9 cellular contexts compared by ENCODE assay signal in the genomic region with DNA sequence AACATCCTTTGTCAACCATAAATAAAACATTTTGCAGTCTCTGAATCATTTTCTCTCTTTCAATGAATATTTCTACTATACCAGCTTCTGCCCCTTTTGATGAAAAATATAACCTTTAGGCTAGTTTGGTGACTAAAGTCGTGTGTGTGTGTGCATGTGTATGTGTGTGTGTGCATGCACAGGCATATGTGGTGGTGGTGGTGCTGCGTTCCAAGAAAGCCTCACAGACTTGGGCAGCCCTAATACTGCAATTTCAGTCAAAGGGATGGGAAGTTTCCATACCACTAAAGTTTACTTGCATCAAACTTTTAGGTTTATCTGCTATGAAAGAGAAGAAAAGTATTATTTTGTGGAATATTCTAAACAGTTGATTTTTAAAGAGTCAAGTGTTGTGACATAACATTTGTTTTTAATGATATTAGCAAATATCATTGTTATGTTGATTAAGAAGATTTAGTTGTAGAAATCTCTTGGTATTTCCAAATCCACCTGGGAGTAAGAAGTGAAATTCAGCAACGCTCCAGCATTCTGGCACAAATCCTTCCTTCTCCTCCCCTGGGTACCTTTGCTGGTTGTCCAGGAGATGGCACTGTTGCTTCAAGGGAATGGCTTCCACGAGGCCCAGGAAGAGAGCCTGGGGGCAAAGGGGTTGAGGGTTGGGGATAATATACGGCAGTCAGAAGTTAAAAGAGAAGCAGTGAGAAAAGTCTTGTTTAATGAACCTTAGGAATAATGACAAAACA. TPM values are rescaled to one million over a fixed set of nuclear protein-coding genes. Genes with fewer than 3 reads are reported as not detected.
DNase-seq lines count a peak whose midpoint lies in the region; ATAC-seq, FAIRE-seq and TF ChIP-seq lines count a peak whose summit lies in the region.
"Had no signal": no experiment of that assay in that cellular context is flagged by ENCODE, and none has a peak within 500 bp of the region (broad histone marks: within the 10 kb centered on the region; RNA-seq: fewer than 3 reads in every experiment).

No MANE protein-coding gene starts in this region.

- no peak overlapping the region for H4K8ac ChIP-seq in H9 (replicated peaks; ENCODE audit: insufficient read length, low read depth, low read length)

- H3F3A ChIP-seq in SU-DHL-6 (ENCODE audit: insufficient read depth) (no peaks in the 10 kb centered on the region), neural progenitor cell (ENCODE audit: low read depth) (peaks cover 3% of the 10 kb centered on the region)

- peaks cover 3 to 4% of the 10 kb centered on the region in 2 experiments; a peak in 3 of 4 replicates for H3K4me1 Mint-ChIP-seq in H9
- peaks cover 13% of the 10 kb centered on the region for H3K4me1 Mint-ChIP-seq in neural progenitor cell

- no peak overlapping the region for H2AFZ ChIP-seq in H9 (ENCODE audit: low read length)
- H2AFZ ChIP-seq in SU-DHL-6 (ENCODE audit: low read depth, low read length, severe bottlenecking) = no peak overlapping the region
- H2AFZ ChIP-seq in neural progenitor cell (replicated peaks) = no peak overlapping the region

- H3K36me3 ChIP-seq in SU-DHL-6 (ENCODE audit: low read length) (no peaks in the 10 kb centered on the region), neural progenitor cell (no peaks in the 10 kb centered on the region)

- no peak overlapping the region for H2BK15ac ChIP-seq in H9 (ENCODE audit: low read depth, low read length)

- no peaks in the 10 kb centered on the region for H3K36me3 Mint-ChIP-seq in H9 (ENCODE audit: insufficient read depth in 1 of 3, low read depth in 3 of 3)
- no peaks in the 10 kb centered on the region for H3K36me3 Mint-ChIP-seq in neural progenitor cell

- no peak overlapping the region for H3K4me3 ChIP-seq in SU-DHL-6 (ENCODE audit: insufficient read depth, low read length, poor library complexity, severe bottlenecking)
- no peak overlapping the region for H3K4me3 ChIP-seq in fibroblast of villous mesenchyme (ENCODE audit: low read depth, low read length)
- no peak overlapping the region for H3K4me3 ChIP-seq in neural progenitor cell

- no peaks in the 10 kb centered on the region for H4K20me1 ChIP-seq in H9 (ENCODE audit: control insufficient read depth, insufficient read depth, insufficient read length)
- H4K20me1 ChIP-seq in SU-DHL-6 (ENCODE audit: low read depth, low read length) = no peaks in the 10 kb centered on the region
- no peaks in the 10 kb centered on the region for H4K20me1 ChIP-seq in neural progenitor cell (ENCODE audit: low read depth)

- no peak overlapping the region for H3K9ac ChIP-seq in H9 (ENCODE audit: extremely low read depth, insufficient read length, low read length)
- H3K9ac ChIP-seq in SU-DHL-6 (ENCODE audit: low read length) = no peak overlapping the region
- H3K9ac ChIP-seq in neural progenitor cell = no peak overlapping the region

- H2BK5ac ChIP-seq in H9 (ENCODE audit: insufficient read length, low read length) = no peak overlapping the region

- H3K9me3 ChIP-seq in H9 (ENCODE audit: control insufficient read depth, low read depth, low read length) = no peaks in the 10 kb centered on the region
- no peaks in the 10 kb centered on the region for H3K9me3 ChIP-seq in SU-DHL-6 (ENCODE audit: insufficient read depth, low read length)
- no peaks in the 10 kb centered on the region for H3K9me3 ChIP-seq in neural progenitor cell (ENCODE audit: low read depth)

- no peaks in the 10 kb centered on the region; the same call in none of the 2 replicates for H3K27me3 Mint-ChIP-seq in H9 (ENCODE audit: low read depth)
- H3K27me3 Mint-ChIP-seq in neural progenitor cell (ENCODE audit: insufficient read depth, low read depth) = no peaks in the 10 kb centered on the region

- no peak overlapping the region for H3K18ac ChIP-seq in H9 (ENCODE audit: insufficient read length, low read depth, low read length)

- H2AK5ac ChIP-seq in H9 (ENCODE audit: insufficient read length, low read length) = no peak overlapping the region

- no peak overlapping the region for H4K91ac ChIP-seq in H9 (ENCODE audit: insufficient read length, low read depth, low read length)

- H3K4me2 ChIP-seq in H9 (ENCODE audit: insufficient read depth, insufficient read length, low read length) = no peak overlapping the region
- no peak overlapping the region for H3K4me2 ChIP-seq in SU-DHL-6 (ENCODE audit: low read depth, low read length, poor library complexity, severe bottlenecking)
- H3K4me2 ChIP-seq in neural progenitor cell = no peak overlapping the region

- H3K9me2 ChIP-seq in SU-DHL-6 (replicated peaks; ENCODE audit: insufficient read depth, low read length) = no peaks in the 10 kb centered on the region

- DNase-seq in H9 = peak; percentile 75
- peak; percentile 82 for DNase-seq in NCI-H1092 treated with DMSO at 0.1 percent for 48 hours (lab: John Stamatoyannopoulos, UW)
- peak; percentile 54 for DNase-seq in fibroblast of villous mesenchyme (ENCODE audit: low read depth)
- DNase-seq in neural progenitor cell (ENCODE audit: low spot score) = peak; percentile 81
- DNase-seq in stimulated activated CD4-positive, alpha-beta T cell treated with anti-CD3 and anti-CD28 coated beads, Interleukin-15, amount 100 ng/mL, for 24 hours = no peak

- no peak overlapping the region for H3T11ph ChIP-seq in H9 (ENCODE audit: low read length)

- no peak overlapping the region for H2BK20ac ChIP-seq in H9 (ENCODE audit: low read depth, low read length, poor library complexity, severe bottlenecking)

- no peak overlapping the region for H3K56ac ChIP-seq in H9 (ENCODE audit: insufficient read length, low read depth, low read length)

- no peak overlapping the region for H3K4ac ChIP-seq in H9 (ENCODE audit: low read depth, low read length)

- H3K23me2 ChIP-seq in H9 (ENCODE audit: insufficient read length, low read depth, low read length, poor library complexity, severe bottlenecking) = no peaks in the 10 kb centered on the region

- H2BK12ac ChIP-seq in H9 (ENCODE audit: insufficient read length, low read depth, low read length) = no peak overlapping the region

- no peak for ATAC-seq in GM21367 (IDR thresholded peaks at IDR 0.05; ENCODE audit: unreplicated experiment)

- TF ChIP-seq CTCF in H9 (conservative IDR thresholded peaks at IDR 0.05) = peak; percentile 91
- TF ChIP-seq CTCF in SU-DHL-6 (IDR thresholded peaks at IDR 0.05; ENCODE audit: insufficient read depth, low read length, poor library complexity, severe bottlenecking) = peak; percentile 90
- peak; percentile 93 for TF ChIP-seq CTCF in fibroblast of villous mesenchyme (IDR thresholded peaks at IDR 0.05; ENCODE audit: insufficient read depth, low read depth, low read length)
- peak; percentile 96 for TF ChIP-seq CTCF in neural progenitor cell (IDR thresholded peaks at IDR 0.05)

- H3K9me3 Mint-ChIP-seq in H9 (no peaks in the 10 kb centered on the region), neural progenitor cell (no peaks in the 10 kb centered on the region)
- H3K9me3 Mint-ChIP-seq: stimulated activated naive CD8-positive, alpha-beta T cell treated with anti-CD3 and anti-CD28 coated beads, Interleukin-15, Interleukin-2, amounts not matched to agents 100 ng/mL and 50 ng/mL, for 24 hours had no signal

- FAIRE-seq in G401.6 (lab: Jason Lieb, UNC) = peak; percentile 71

- H3K27ac Mint-ChIP-seq in H9 = no peak overlapping the region
- peak overlapping the region; percentile 77 for H3K27ac Mint-ChIP-seq in neural progenitor cell
- H3K27ac Mint-ChIP-seq: stimulated activated naive CD8-positive, alpha-beta T cell treated with anti-CD3 and anti-CD28 coated beads, Interleukin-15, Interleukin-2, amounts not matched to agents 100 ng/mL and 50 ng/mL, for 24 hours had no signal

- no CpG with 5 or more reads among the region's 5 CpGs for WGBS in H9 (ENCODE audit: extremely low coverage, insufficient read length, low lambda C conversion rate)

- H3K27ac ChIP-seq in H9 (ENCODE audit: insufficient read length, low read depth, low read length) = no peak overlapping the region
- H3K27ac ChIP-seq in SU-DHL-6 (ENCODE audit: low read depth, low read length) = no peak overlapping the region
- H3K27ac ChIP-seq in neural progenitor cell = no peak overlapping the region

- H2BK120ac ChIP-seq in H9 (ENCODE audit: low read depth, low read length, poor library complexity, severe bottlenecking) = no peak overlapping the region

- no peak overlapping the region for H3K23ac ChIP-seq in H9 (ENCODE audit: insufficient read length, low read depth, low read length)

- no peak overlapping the region for H3K14ac ChIP-seq in H9 (ENCODE audit: insufficient read depth, low read length)

- H3K79me2 ChIP-seq in H9 (ENCODE audit: insufficient read depth, low read length) = no peaks in the 10 kb centered on the region
- H3K79me2 ChIP-seq in SU-DHL-6 (ENCODE audit: insufficient read depth, low read length) = no peaks in the 10 kb centered on the region
- no peaks in the 10 kb centered on the region for H3K79me2 ChIP-seq in neural progenitor cell (ENCODE audit: low read depth)

- H3K27me3 ChIP-seq in H9 (ENCODE audit: insufficient read depth, low read length) (no peaks in the 10 kb centered on the region), SU-DHL-6 (ENCODE audit: low read length) (no peaks in the 10 kb centered on the region), neural progenitor cell (no peaks in the 10 kb centered on the region)

- H3K4me1 ChIP-seq in H9 (ENCODE audit: insufficient read depth, low read length) (no peaks in the 10 kb centered on the region), neural progenitor cell (no peaks in the 10 kb centered on the region)

- no peak overlapping the region for H4K5ac ChIP-seq in H9 (ENCODE audit: insufficient read length, low read depth, low read length)

- H3K4me3 Mint-ChIP-seq in H9 (no peak overlapping the region), neural progenitor cell (no peak overlapping the region)
- H3K4me3 Mint-ChIP-seq: stimulated activated naive CD8-positive, alpha-beta T cell treated with anti-CD3 and anti-CD28 coated beads, Interleukin-15, Interleukin-2, amounts not matched to agents 100 ng/mL and 50 ng/mL, for 24 hours had no signal

- H3K79me1 ChIP-seq in H9 (ENCODE audit: insufficient read depth, low read depth, low read length, poor library complexity, severe bottlenecking) = no peaks in the 10 kb centered on the region

RNA-seq across cellular contexts. Expression of gene ASB4, which starts 41.5 kb away (rescaled TPM):
- total RNA-seq in H9 (2021) (not detected in 2 replicates), fibroblast of villous mesenchyme (not detected in 2 replicates), neural progenitor cell (ENCODE audit: low replicate concordance) (not detected in 2 replicates)
